33 cellular contexts compared by ENCODE assay signal in genomic region chr15:81483496-81483895, GRCh38.
"Had no signal": no experiment of that assay in that cellular context is flagged by ENCODE, and none has a peak within 500 bp of the region (broad histone marks: within the 10 kb centered on the region; RNA-seq: fewer than 3 reads in every experiment).

No MANE protein-coding gene starts in this region.

- H3K27ac ChIP-seq: adrenal gland, ascending aorta, body of pancreas, brain microvascular endothelial cell, breast epithelium, cardiac muscle cell had no signal

- ATAC-seq: activated naive CD4-positive, alpha-beta T cell treated with anti-CD3 and anti-CD28 coated beads, Interleukin-2, amount 50 U/mL, for 72 hours; activated naive CD8-positive, alpha-beta T cell treated with anti-CD3 and anti-CD28 coated beads, Interleukin-2, amount 50 U/mL, for 24 hours; activated T-cell treated with anti-CD3 and anti-CD28 coated beads, Interleukin-2, amount 50 U/mL, for 4 hours; activated T-cell treated with anti-CD3 and anti-CD28 coated beads, Interleukin-2, amount 50 U/mL, for 72 hours; activated T-helper 17 cell treated with anti-CD3 and anti-CD28 coated beads, Interleukin-2, amount 50 U/mL, for 72 hours; body of pancreas had no signal

- H3K4me1 Mint-ChIP-seq: activated naive CD4-positive, alpha-beta T cell treated with anti-CD3 and anti-CD28 coated beads, Interleukin-2, amount 10 ng/mL, durations not matched to agents 7 days and 5 days; activated naive CD4-positive, alpha-beta T cell treated with anti-CD3 and anti-CD28 coated beads, Interleukin-2, amount 50 U/mL, for 24 hours; activated naive CD8-positive, alpha-beta T cell treated with anti-CD3 and anti-CD28 coated beads, Interleukin-2, amount 10 ng/mL, durations not matched to agents 7 days and 5 days; activated naive CD8-positive, alpha-beta T cell treated with anti-CD3 and anti-CD28 coated beads, Interleukin-2, amount 50 U/mL, for 24 hours; activated T-helper 17 cell treated with anti-CD3 and anti-CD28 coated beads, Interleukin-2, amount 50 U/mL, for 72 hours; central memory CD8-positive, alpha-beta T cell had no signal

- H3K36me3 Mint-ChIP-seq: activated naive CD4-positive, alpha-beta T cell treated with anti-CD3 and anti-CD28 coated beads, Interleukin-2, amount 10 ng/mL, durations not matched to agents 7 days and 5 days; activated naive CD4-positive, alpha-beta T cell treated with anti-CD3 and anti-CD28 coated beads, Interleukin-2, amount 50 U/mL, for 24 hours; activated naive CD4-positive, alpha-beta T cell treated with anti-CD3 and anti-CD28 coated beads, Interleukin-2, amount 50 U/mL, for 72 hours; activated naive CD8-positive, alpha-beta T cell; activated naive CD8-positive, alpha-beta T cell treated with anti-CD3 and anti-CD28 coated beads for 36 hours; activated naive CD8-positive, alpha-beta T cell treated with anti-CD3 and anti-CD28 coated beads, Interleukin-2, amount 10 ng/mL, durations not matched to agents 7 days and 5 days; brain had no signal

- H3K36me3 ChIP-seq: adrenal gland, ascending aorta, brain microvascular endothelial cell, breast epithelium, cardiac muscle cell had no signal

- DNase-seq: activated effector memory CD4-positive, alpha-beta T cell treated with anti-CD3 and anti-CD28 coated beads, Interleukin-2, amount 50 U/mL, for 16 hours; activated effector memory CD4-positive, alpha-beta T cell treated with Interleukin-2 at 50 U/mL for 16 hours; activated gamma-delta T cell; activated gamma-delta T cell treated with Interleukin-2 at 50 U/mL for 16 hours; activated naive CD4-positive, alpha-beta T cell; activated naive CD4-positive, alpha-beta T cell treated with anti-CD3 and anti-CD28 coated beads for 36 hours; activated naive CD4-positive, alpha-beta T cell treated with anti-CD3 and anti-CD28 coated beads, Interleukin-2, amount 10 ng/mL, durations not matched to agents 7 days and 5 days; activated naive CD4-positive, alpha-beta T cell treated with anti-CD3 and anti-CD28 coated beads, Interleukin-2, amount 50 U/mL, for 16 hours; activated naive CD4-positive, alpha-beta T cell treated with Interleukin-2 at 50 U/mL for 16 hours; activated naive CD8-positive, alpha-beta T cell treated with anti-CD3 and anti-CD28 coated beads for 36 hours; activated naive CD8-positive, alpha-beta T cell treated with anti-CD3 and anti-CD28 coated beads, Interleukin-2, amount 10 ng/mL, durations not matched to agents 7 days and 5 days; activated naive CD8-positive, alpha-beta T cell treated with anti-CD3 and anti-CD28 coated beads, Interleukin-2, amount 50 U/mL, for 24 hours; activated T-cell treated with anti-CD3 and anti-CD28 coated beads, Interleukin-2, amount 50 U/mL, for 24 hours; activated T-cell treated with anti-CD3 and anti-CD28 coated beads, Interleukin-2, amount 50 U/mL, for 4 hours; activated T-cell treated with anti-CD3 and anti-CD28 coated beads, Interleukin-2, amount 50 U/mL, for 48 hours; activated T-cell treated with anti-CD3 and anti-CD28 coated beads, Interleukin-2, amount 50 U/mL, for 72 hours; adrenal gland; amniotic stem cell; anterior cingulate cortex; aorta; body of pancreas; brain microvascular endothelial cell; central memory CD4-positive, alpha-beta T cell had no signal

- H3K4me3 ChIP-seq: adrenal gland, ascending aorta, body of pancreas, breast epithelium, cardiac muscle cell had no signal

- H3K4me1 ChIP-seq: adrenal gland, ascending aorta, body of pancreas, breast epithelium had no signal

- H3K9me3 Mint-ChIP-seq: activated naive CD4-positive, alpha-beta T cell treated with anti-CD3 and anti-CD28 coated beads for 36 hours; activated naive CD4-positive, alpha-beta T cell treated with anti-CD3 and anti-CD28 coated beads, Interleukin-2, amount 10 ng/mL, durations not matched to agents 7 days and 5 days; activated naive CD4-positive, alpha-beta T cell treated with anti-CD3 and anti-CD28 coated beads, Interleukin-2, amount 50 U/mL, for 24 hours; activated naive CD4-positive, alpha-beta T cell treated with anti-CD3 and anti-CD28 coated beads, Interleukin-2, amount 50 U/mL, for 72 hours; activated naive CD8-positive, alpha-beta T cell treated with anti-CD3 and anti-CD28 coated beads for 36 hours; activated naive CD8-positive, alpha-beta T cell treated with anti-CD3 and anti-CD28 coated beads, Interleukin-2, amount 10 ng/mL, durations not matched to agents 7 days and 5 days; activated naive CD8-positive, alpha-beta T cell treated with anti-CD3 and anti-CD28 coated beads, Interleukin-2, amount 50 U/mL, for 24 hours; activated T-cell treated with anti-CD3 and anti-CD28 coated beads, Interleukin-2, amount 50 U/mL, for 24 hours; activated T-cell treated with anti-CD3 and anti-CD28 coated beads, Interleukin-2, amount 50 U/mL, for 4 hours; activated T-cell treated with anti-CD3 and anti-CD28 coated beads, Interleukin-2, amount 50 U/mL, for 72 hours; activated T-helper 1 cell treated with anti-CD3 and anti-CD28 coated beads, Interleukin-12 subunit alpha, Interleukin-12 subunit beta, Interleukin-2, Interleukin-4 antibody, amounts not matched to agents 30 ng/mL and 10 ng/mL and 1 ng/mL, durations not matched to agents 14 hours and 24 hours and 36 hours; activated T-helper 17 cell treated with anti-CD3 and anti-CD28 coated beads, Interleukin-2, amount 50 U/mL, for 72 hours; central memory CD8-positive, alpha-beta T cell had no signal

- H3K4me3 Mint-ChIP-seq: activated naive CD4-positive, alpha-beta T cell treated with anti-CD3 and anti-CD28 coated beads for 36 hours; activated naive CD4-positive, alpha-beta T cell treated with anti-CD3 and anti-CD28 coated beads, Interleukin-2, amount 10 ng/mL, durations not matched to agents 7 days and 5 days; activated naive CD4-positive, alpha-beta T cell treated with anti-CD3 and anti-CD28 coated beads, Interleukin-2, amount 50 U/mL, for 24 hours; activated naive CD8-positive, alpha-beta T cell; activated naive CD8-positive, alpha-beta T cell treated with anti-CD3 and anti-CD28 coated beads for 36 hours; activated naive CD8-positive, alpha-beta T cell treated with anti-CD3 and anti-CD28 coated beads, Interleukin-2, amount 10 ng/mL, durations not matched to agents 7 days and 5 days; activated naive CD8-positive, alpha-beta T cell treated with anti-CD3 and anti-CD28 coated beads, Interleukin-2, amount 50 U/mL, for 24 hours; activated T-cell treated with anti-CD3 and anti-CD28 coated beads, Interleukin-2, amount 50 U/mL, for 24 hours; activated T-cell treated with anti-CD3 and anti-CD28 coated beads, Interleukin-2, amount 50 U/mL, for 4 hours; activated T-cell treated with anti-CD3 and anti-CD28 coated beads, Interleukin-2, amount 50 U/mL, for 72 hours; activated T-helper 1 cell treated with anti-CD3 and anti-CD28 coated beads, Interleukin-12 subunit alpha, Interleukin-12 subunit beta, Interleukin-2, Interleukin-4 antibody, amounts not matched to agents 30 ng/mL and 10 ng/mL and 1 ng/mL, durations not matched to agents 14 hours and 24 hours and 36 hours; activated T-helper 17 cell treated with anti-CD3 and anti-CD28 coated beads, Interleukin-2, amount 50 U/mL, for 72 hours; brain; central memory CD8-positive, alpha-beta T cell had no signal

- H3K27me3 ChIP-seq: adrenal gland, ascending aorta, body of pancreas, brain microvascular endothelial cell, breast epithelium, cardiac muscle cell had no signal

- H3K9me3 ChIP-seq: adrenal gland, ascending aorta, body of pancreas, breast epithelium had no signal

- H3K27ac Mint-ChIP-seq: activated naive CD4-positive, alpha-beta T cell treated with anti-CD3 and anti-CD28 coated beads for 36 hours; activated naive CD4-positive, alpha-beta T cell treated with anti-CD3 and anti-CD28 coated beads, Interleukin-2, amount 10 ng/mL, durations not matched to agents 7 days and 5 days; activated naive CD4-positive, alpha-beta T cell treated with anti-CD3 and anti-CD28 coated beads, Interleukin-2, amount 50 U/mL, for 24 hours; activated naive CD4-positive, alpha-beta T cell treated with anti-CD3 and anti-CD28 coated beads, Interleukin-2, amount 50 U/mL, for 72 hours; activated naive CD8-positive, alpha-beta T cell; activated naive CD8-positive, alpha-beta T cell treated with anti-CD3 and anti-CD28 coated beads for 36 hours; activated naive CD8-positive, alpha-beta T cell treated with anti-CD3 and anti-CD28 coated beads, Interleukin-2, amount 10 ng/mL, durations not matched to agents 7 days and 5 days; activated naive CD8-positive, alpha-beta T cell treated with anti-CD3 and anti-CD28 coated beads, Interleukin-2, amount 50 U/mL, for 24 hours; activated T-cell treated with anti-CD3 and anti-CD28 coated beads, Interleukin-2, amount 50 U/mL, for 24 hours; activated T-cell treated with anti-CD3 and anti-CD28 coated beads, Interleukin-2, amount 50 U/mL, for 72 hours; activated T-helper 1 cell treated with anti-CD3 and anti-CD28 coated beads, Interleukin-12 subunit alpha, Interleukin-12 subunit beta, Interleukin-2, Interleukin-4 antibody, amounts not matched to agents 30 ng/mL and 10 ng/mL and 1 ng/mL, durations not matched to agents 14 hours and 24 hours and 36 hours; activated T-helper 17 cell treated with anti-CD3 and anti-CD28 coated beads, Interleukin-2, amount 50 U/mL, for 72 hours had no signal

- H3K27me3 Mint-ChIP-seq: activated naive CD4-positive, alpha-beta T cell treated with anti-CD3 and anti-CD28 coated beads, Interleukin-2, amount 50 U/mL, for 24 hours; activated naive CD8-positive, alpha-beta T cell treated with anti-CD3 and anti-CD28 coated beads, Interleukin-2, amount 50 U/mL, for 24 hours; brain had no signal
